8 cellular contexts compared by ENCODE assay signal in genomic region chr11:130070829-130071205, GRCh38. TPM values are rescaled to one million over a fixed set of nuclear protein-coding genes. Genes with fewer than 3 reads are reported as not detected.
DNase-seq lines count a peak whose midpoint lies in the region; ATAC-seq and TF ChIP-seq lines count a peak whose summit lies in the region.

No MANE protein-coding gene starts in this region.

- H3K79me2 ChIP-seq in Loucy (ENCODE audit: insufficient read depth, low read length), result peaks cover 57% of the 10 kb centered on the region

- H3K27me3 ChIP-seq in Loucy (ENCODE audit: insufficient read depth, low read length, poor library complexity, severe bottlenecking) (no peaks in the 10 kb centered on the region), stomach (no peaks in the 10 kb centered on the region)

- H3K4me3 Mint-ChIP-seq in CD14-positive monocyte, result peak overlapping the region; percentile 80 to 99

- no peaks in the 10 kb centered on the region for H3F3A ChIP-seq in Loucy (ENCODE audit: low read depth)

- no peaks in the 10 kb centered on the region for H3K9me2 ChIP-seq in Loucy (replicated peaks; ENCODE audit: low read depth, low read length)

- H3K36me3 Mint-ChIP-seq in CD14-positive monocyte, result peaks cover 14 to 16% of the 10 kb centered on the region in 2 donors

- TF ChIP-seq POLR2A in stomach (IDR thresholded peaks at IDR 0.05), result no peak

- H3K36me3 ChIP-seq in Loucy (ENCODE audit: insufficient read depth, low read length) (no peaks in the 10 kb centered on the region), stomach (no peaks in the 10 kb centered on the region)

- H3K27ac ChIP-seq in stomach, result peak overlapping the region; percentile 92 to 99 (median 97)

- peak overlapping the region; percentile 73 for H3K4me3 ChIP-seq in Loucy (ENCODE audit: low read length, poor library complexity, severe bottlenecking)
- H3K4me3 ChIP-seq in astrocyte of the spinal cord (ENCODE audit: low read depth, low read length), result peak overlapping the region; percentile 70
- peak overlapping the region; percentile 86 to 94 (median 90) for H3K4me3 ChIP-seq in stomach

- WGBS in stomach, 5 donors, result 1 to 3% (median 2%) methylated on average over 16 to 24 of the region's 24 CpGs

- H3K9me3 Mint-ChIP-seq in CD14-positive monocyte, result peaks cover 0 to 2% (median 0%) of the 10 kb centered on the region in 7 donors

- TF ChIP-seq CTCF in CD14-positive monocyte (IDR thresholded peaks at IDR 0.05) (no peak), Loucy (conservative IDR thresholded peaks at IDR 0.05; ENCODE audit: low read length) (no peak), astrocyte of the spinal cord (IDR thresholded peaks at IDR 0.05; ENCODE audit: low read depth, low read length) (no peak), stomach (IDR thresholded peaks at IDR 0.05) (no peak)

- peak overlapping the region; percentile 82 to 97 (median 92) for H3K27ac Mint-ChIP-seq in CD14-positive monocyte

- H3K4me2 ChIP-seq in Loucy (ENCODE audit: low read depth, low read length, poor library complexity, severe bottlenecking), result peak overlapping the region; percentile 76

- no peaks in the 10 kb centered on the region for H3K9me3 ChIP-seq in Loucy (ENCODE audit: insufficient read depth, low read depth, low read length)
- no peaks in the 10 kb centered on the region for H3K9me3 ChIP-seq in stomach

- no peak overlapping the region for H2AFZ ChIP-seq in Loucy (ENCODE audit: low read length)

- H3K4me1 Mint-ChIP-seq in CD14-positive monocyte, result peaks cover 52% of the 10 kb centered on the region

- H4K20me1 ChIP-seq in Loucy (ENCODE audit: insufficient read depth, low read length, poor library complexity, severe bottlenecking), result peaks cover 47% of the 10 kb centered on the region

- DNase-seq in CD14-positive monocyte (ENCODE audit: low spot score) (no peak), astrocyte of the spinal cord (ENCODE audit: low read depth, low spot score) (peak; percentile 43), iris pigment epithelial cell (ENCODE audit: low read depth) (peak; percentile 44), stomach (no peak), NCI-H146 (lab: John Stamatoyannopoulos, UW) (no peak)

- intact Hi-C loops in CD14-positive monocyte (cut with micrococcal nuclease), result loop anchor here (5.0 kb wide), 2 partner anchors 51 to 69 kb away; partner anchors contain the start of gene PRDM10 (in 1 of the 2)
- intact Hi-C loops in stomach (cut with DNase I; ENCODE audit: low total_unique reads), result loop anchor here (5.0 kb wide), 1 partner anchor 74 kb away; no protein-coding TSS in a partner anchor

- peak overlapping the region; percentile 44 for H3K9ac ChIP-seq in Loucy (ENCODE audit: low read depth, low read length, poor library complexity, severe bottlenecking)

- H3K4me1 ChIP-seq in Loucy (ENCODE audit: insufficient read depth, low read length, poor library complexity, severe bottlenecking) (peaks cover 31% of the 10 kb centered on the region), stomach (peaks cover 17 to 36% (median 30%) of the 10 kb centered on the region in 4 donors)

- ATAC-seq in GM21367 (IDR thresholded peaks at IDR 0.05; ENCODE audit: unreplicated experiment) (no peak), GM19463 (IDR thresholded peaks at IDR 0.05; ENCODE audit: unreplicated experiment) (no peak)

- no peaks in the 10 kb centered on the region for H3K27me3 Mint-ChIP-seq in CD14-positive monocyte (ENCODE audit: low read depth in 3 of 3)

- TF ChIP-seq EP300 in stomach (IDR thresholded peaks at IDR 0.05), result no peak

- in situ Hi-C loops in astrocyte of the spinal cord (cut with HindIII; ENCODE audit: low sequenced_read_pairs), result no loop called here

RNA-seq across cellular contexts. Expression of gene APLP2, which starts 1.1 kb away (rescaled TPM):
- polyA plus RNA-seq in CD14-positive monocyte, result 100 to 1,000 TPM; 486 to 591 TPM
- total RNA-seq in stomach, result 100 to 1,000 TPM in 4 of 5 donors, 10 to 100 TPM in 1; 89.9 to 563 (median 217) TPM
- 10 to 100 TPM; 41.1 to 76.7 (median 64.0) TPM for polyA plus RNA-seq in stomach

Comparison
In these comparisons a context has a peak if more than half of its experiments do, and no peak if none do; other contexts are left out.
1. DNase-seq: peak in astrocyte of the spinal cord (single experiment) and iris pigment epithelial cell (single experiment); none in CD14-positive monocyte (single experiment), stomach (single experiment) and NCI-H146 (single experiment).
2. RNA of gene APLP2, which starts 1.1 kb away (polyA plus RNA-seq): 486 to 591 TPM in CD14-positive monocyte; 41.1 to 76.7 TPM in stomach; every median in the first group is over 4 times any median in the second.
3. Peak in every context shown above with its lines, with median percentiles within 50 percentile points of each other: H3K4me3 ChIP-seq.